ENCODE assay signal across 1 cellular context in genomic region chr2:84969511-84970265, GRCh38.
TF ChIP-seq lines count a peak whose summit lies in the region.

No MANE protein-coding gene starts in this region.

TF ChIP-seq in GM23338, 12 proteins besides CTCF, POLR2A, EP300 and RAD21 (continued from another document):
- no peak for TF ChIP-seq REST (IDR thresholded peaks at IDR 0.05; ENCODE audit: unreplicated experiment)
TF ChIP-seq in GM23338: peak in this region for 0.
